ENCODE assay signal across 8 cellular contexts in genomic region chr16:56606688-56607618, GRCh38. TPM values are rescaled to one million over a fixed set of nuclear protein-coding genes. Genes with fewer than 3 reads are reported as not detected.
DNase-seq lines count a peak whose midpoint lies in the region; ATAC-seq and TF ChIP-seq lines count a peak whose summit lies in the region.

No MANE protein-coding gene starts in this region.

- peaks cover 1% of the 10 kb centered on the region for H3K36me3 Mint-ChIP-seq in activated naive CD4-positive, alpha-beta T cell treated with anti-CD3 and anti-CD28 coated beads, Interleukin-2, amount 10 ng/mL, durations not matched to agents 7 days and 5 days
- H3K36me3 Mint-ChIP-seq in activated naive CD8-positive, alpha-beta T cell treated with anti-CD3 and anti-CD28 coated beads, Interleukin-2, amount 50 U/mL, for 24 hours (ENCODE audit: low read depth) = peaks cover 2% of the 10 kb centered on the region

- peak; percentile 42 for DNase-seq in activated naive CD4-positive, alpha-beta T cell treated with anti-CD3 and anti-CD28 coated beads, Interleukin-2, amount 10 ng/mL, durations not matched to agents 7 days and 5 days
- no peak for DNase-seq in activated naive CD4-positive, alpha-beta T cell treated with anti-CD3 and anti-CD28 coated beads, Interleukin-2, amount 50 U/mL, for 16 hours
- DNase-seq in activated naive CD8-positive, alpha-beta T cell treated with anti-CD3 and anti-CD28 coated beads, Interleukin-2, amount 50 U/mL, for 24 hours = peak; percentile 35
- DNase-seq in left ventricle myocardium superior (peak; percentile 65), sigmoid colon (peak; percentile 95)
- DNase-seq in central memory CD4-positive, alpha-beta T cell = no peak

- peak overlapping the region; percentile 80 for H3K27ac Mint-ChIP-seq in activated naive CD4-positive, alpha-beta T cell treated with anti-CD3 and anti-CD28 coated beads, Interleukin-2, amount 10 ng/mL, durations not matched to agents 7 days and 5 days
- peak overlapping the region; percentile 86 for H3K27ac Mint-ChIP-seq in activated naive CD8-positive, alpha-beta T cell treated with anti-CD3 and anti-CD28 coated beads, Interleukin-2, amount 50 U/mL, for 24 hours

- H3K4me3 ChIP-seq in sigmoid colon = no peak overlapping the region

- peaks cover 18% of the 10 kb centered on the region for H3K27me3 Mint-ChIP-seq in activated naive CD4-positive, alpha-beta T cell treated with anti-CD3 and anti-CD28 coated beads, Interleukin-2, amount 10 ng/mL, durations not matched to agents 7 days and 5 days
- no peaks in the 10 kb centered on the region for H3K27me3 Mint-ChIP-seq in activated naive CD8-positive, alpha-beta T cell treated with anti-CD3 and anti-CD28 coated beads, Interleukin-2, amount 50 U/mL, for 24 hours

- peak overlapping the region; percentile 31 for H3K4me3 Mint-ChIP-seq in activated naive CD4-positive, alpha-beta T cell treated with anti-CD3 and anti-CD28 coated beads, Interleukin-2, amount 10 ng/mL, durations not matched to agents 7 days and 5 days
- peak overlapping the region; percentile 4 for H3K4me3 Mint-ChIP-seq in activated naive CD8-positive, alpha-beta T cell treated with anti-CD3 and anti-CD28 coated beads, Interleukin-2, amount 50 U/mL, for 24 hours

- no peaks in the 10 kb centered on the region for H3K9me3 Mint-ChIP-seq in activated naive CD4-positive, alpha-beta T cell treated with anti-CD3 and anti-CD28 coated beads, Interleukin-2, amount 10 ng/mL, durations not matched to agents 7 days and 5 days
- H3K9me3 Mint-ChIP-seq in activated naive CD8-positive, alpha-beta T cell treated with anti-CD3 and anti-CD28 coated beads, Interleukin-2, amount 50 U/mL, for 24 hours = no peaks in the 10 kb centered on the region

- H3K36me3 ChIP-seq in sigmoid colon = no peaks in the 10 kb centered on the region

- no peaks in the 10 kb centered on the region for H3K9me3 ChIP-seq in sigmoid colon

- no peak for TF ChIP-seq POLR2A in sigmoid colon (IDR thresholded peaks at IDR 0.05)

- CTCF ChIA-PET in activated naive CD4-positive, alpha-beta T cell treated with anti-CD3 and anti-CD28 coated beads, Interleukin-2, amount 10 ng/mL, durations not matched to agents 7 days and 5 days (lab: Charles Lee) = interaction anchor here (1.0 to 5.3 kb wide), 3 partner anchors 24 to 95 kb away, joined by 3 to 34 read pairs (median 4); no protein-coding TSS in a partner anchor

- peak overlapping the region; percentile 86 to 93 (median 89) for H3K27ac ChIP-seq in sigmoid colon

- no peak for ATAC-seq in activated naive CD8-positive, alpha-beta T cell treated with anti-CD3 and anti-CD28 coated beads, Interleukin-2, amount 50 U/mL, for 24 hours
- ATAC-seq in left ventricle myocardium superior = peak; percentile 7
- no peak for ATAC-seq in HG02885 (IDR thresholded peaks at IDR 0.05; ENCODE audit: poor library complexity, unreplicated experiment)
- no peak for ATAC-seq in GM18867 (IDR thresholded peaks at IDR 0.05; ENCODE audit: unreplicated experiment)

- peaks cover 48% of the 10 kb centered on the region for H3K4me1 Mint-ChIP-seq in activated naive CD4-positive, alpha-beta T cell treated with anti-CD3 and anti-CD28 coated beads, Interleukin-2, amount 10 ng/mL, durations not matched to agents 7 days and 5 days
- H3K4me1 Mint-ChIP-seq in activated naive CD8-positive, alpha-beta T cell treated with anti-CD3 and anti-CD28 coated beads, Interleukin-2, amount 50 U/mL, for 24 hours = peaks cover 50% of the 10 kb centered on the region

- peaks cover 0 to 44% (median 44%) of the 10 kb centered on the region in 4 donors for H3K4me1 ChIP-seq in sigmoid colon

- TF ChIP-seq CTCF in sigmoid colon (IDR thresholded peaks at IDR 0.05) = no peak

- intact Hi-C loops in left ventricle myocardium superior (cut with micrococcal nuclease) (loop anchor here (10.0 kb wide), 1 partner anchor 78 kb away; the partner anchor contains the start of gene MT1X), sigmoid colon (cut with DNase I) (loop anchor here (5.0 to 10.0 kb wide), 3 partner anchors 35 to 328 kb away; partner anchors contain the start of genes AMFR and HERPUD1)

- H3K27me3 ChIP-seq in sigmoid colon = no peaks in the 10 kb centered on the region

- WGBS in sigmoid colon, 2 donors = 68 to 82% methylated on average over 21 of the region's 21 CpGs

- peak; percentile 76 to 96 (median 90) for TF ChIP-seq EP300 in sigmoid colon (IDR thresholded peaks at IDR 0.05)

RNA-seq across cellular contexts. Expression of gene MT2A, which starts 1.4 kb away (rescaled TPM):
- total RNA-seq in left ventricle myocardium superior = 86.3 TPM
- total RNA-seq in sigmoid colon = 100 to 1,000 TPM in 2 of 4 donors, 10 to 100 TPM in 2; 37.5 to 161 (median 96.0) TPM
- 100 to 1,000 TPM; 320 to 968 (median 400) TPM for polyA plus RNA-seq in sigmoid colon

RNA-seq across cellular contexts. Expression of gene MT3, which starts 17.6 kb away (rescaled TPM):
- 3.8 TPM for total RNA-seq in left ventricle myocardium superior
- 1 to 10 TPM in 2 of 4 donors, not detected in 2; 4.3 to 9.6 TPM for total RNA-seq in sigmoid colon
- polyA plus RNA-seq in sigmoid colon = 1 to 10 TPM; 3.5 to 6.0 (median 4.0) TPM

RNA-seq across cellular contexts. Expression of gene MT1E, which starts 18.6 kb away (rescaled TPM):
- total RNA-seq in left ventricle myocardium superior (123 TPM), sigmoid colon (100 to 1,000 TPM in 2 of 4 donors, 10 to 100 TPM in 2; 96.9 to 295 (median 136) TPM)
- polyA plus RNA-seq in sigmoid colon = 100 to 1,000 TPM in 2 of 3 donors, 10 to 100 TPM in 1; 82.0 to 813 (median 358) TPM

RNA-seq across cellular contexts. Expression of gene MT1M, which starts 25.5 kb away (rescaled TPM):
- 6.8 TPM for total RNA-seq in left ventricle myocardium superior
- total RNA-seq in sigmoid colon = 10 to 100 TPM in 2 of 4 donors, 1 to 10 TPM in 2; 3.9 to 40.7 (median 11.0) TPM
- 100 to 1,000 TPM in 1 of 3 donors, 10 to 100 TPM in 2; 12.5 to 106 (median 43.7) TPM for polyA plus RNA-seq in sigmoid colon

RNA-seq across cellular contexts. Expression of gene MT1A, which starts 31.5 kb away (rescaled TPM):
- total RNA-seq in left ventricle myocardium superior (2.3 TPM), sigmoid colon (10 to 100 TPM in 2 of 4 donors, not detected in 2; 30.3 to 34.1 TPM)
- polyA plus RNA-seq in sigmoid colon = 10 to 100 TPM; 13.9 to 63.4 (median 29.4) TPM

Comparison
In these comparisons a context has a peak if more than half of its experiments do, and no peak if none do; other contexts are left out.
1. DNase-seq: peak in activated naive CD4-positive, alpha-beta T cell treated with anti-CD3 and anti-CD28 coated beads, Interleukin-2, amount 10 ng/mL, durations not matched to agents 7 days and 5 days (single experiment), activated naive CD8-positive, alpha-beta T cell treated with anti-CD3 and anti-CD28 coated beads, Interleukin-2, amount 50 U/mL, for 24 hours (single experiment), left ventricle myocardium superior (single experiment) and sigmoid colon (single experiment); none in activated naive CD4-positive, alpha-beta T cell treated with anti-CD3 and anti-CD28 coated beads, Interleukin-2, amount 50 U/mL, for 16 hours (single experiment) and central memory CD4-positive, alpha-beta T cell (single experiment).